Comparison of ENCODE assay signal across 1 cellular context in the genomic region with DNA sequence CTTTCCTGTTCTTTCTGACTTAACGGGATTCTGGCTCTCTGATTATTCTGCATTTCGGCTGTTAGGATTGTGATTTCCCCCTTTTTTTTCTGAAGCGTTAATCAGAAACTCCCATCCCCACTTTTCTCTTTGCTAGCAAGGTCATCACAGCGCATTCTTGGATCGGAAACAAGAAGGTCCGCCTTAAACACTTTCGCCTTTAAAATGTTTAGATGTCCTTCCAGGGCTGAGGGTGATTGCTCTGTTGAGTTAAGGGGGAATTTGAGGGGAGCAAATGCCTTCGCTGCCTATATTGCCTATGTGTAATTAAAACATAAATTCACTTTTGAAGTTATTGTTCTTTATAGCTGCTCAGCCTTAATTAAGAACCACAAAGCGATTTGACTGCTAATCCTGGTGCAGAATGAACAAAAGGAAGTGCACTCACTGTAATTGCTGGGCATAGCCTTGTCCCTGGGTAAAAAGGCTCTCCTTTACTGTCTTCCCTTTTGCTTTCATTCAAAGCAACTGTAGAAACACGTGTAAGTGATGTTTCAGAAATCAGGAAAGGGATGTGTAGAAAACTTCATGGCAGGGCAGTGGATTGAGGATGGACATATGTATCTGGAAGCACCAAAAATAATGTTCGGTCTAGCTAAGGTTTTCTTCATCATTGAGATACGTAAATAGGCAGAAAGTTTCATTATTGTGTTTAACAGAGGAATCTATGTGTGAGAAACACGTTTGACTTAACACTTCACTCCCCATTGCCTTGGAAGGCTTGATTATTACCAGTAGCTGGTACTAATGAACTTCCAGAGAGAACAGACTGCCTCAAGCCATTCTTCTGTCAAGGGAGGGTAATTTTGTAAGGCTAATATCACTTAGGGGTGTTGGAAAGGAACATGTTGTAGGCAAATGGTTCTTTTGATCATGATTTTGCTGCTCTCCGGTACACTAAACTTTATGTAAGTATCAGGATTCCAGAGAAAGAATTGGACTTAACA.
TF ChIP-seq lines count a peak whose summit lies in the region.

No MANE protein-coding gene starts in this region.

TF ChIP-seq in GM23338, 12 proteins besides CTCF, POLR2A, EP300 and RAD21 (continued from another document):
- TF ChIP-seq, protein P1, sequence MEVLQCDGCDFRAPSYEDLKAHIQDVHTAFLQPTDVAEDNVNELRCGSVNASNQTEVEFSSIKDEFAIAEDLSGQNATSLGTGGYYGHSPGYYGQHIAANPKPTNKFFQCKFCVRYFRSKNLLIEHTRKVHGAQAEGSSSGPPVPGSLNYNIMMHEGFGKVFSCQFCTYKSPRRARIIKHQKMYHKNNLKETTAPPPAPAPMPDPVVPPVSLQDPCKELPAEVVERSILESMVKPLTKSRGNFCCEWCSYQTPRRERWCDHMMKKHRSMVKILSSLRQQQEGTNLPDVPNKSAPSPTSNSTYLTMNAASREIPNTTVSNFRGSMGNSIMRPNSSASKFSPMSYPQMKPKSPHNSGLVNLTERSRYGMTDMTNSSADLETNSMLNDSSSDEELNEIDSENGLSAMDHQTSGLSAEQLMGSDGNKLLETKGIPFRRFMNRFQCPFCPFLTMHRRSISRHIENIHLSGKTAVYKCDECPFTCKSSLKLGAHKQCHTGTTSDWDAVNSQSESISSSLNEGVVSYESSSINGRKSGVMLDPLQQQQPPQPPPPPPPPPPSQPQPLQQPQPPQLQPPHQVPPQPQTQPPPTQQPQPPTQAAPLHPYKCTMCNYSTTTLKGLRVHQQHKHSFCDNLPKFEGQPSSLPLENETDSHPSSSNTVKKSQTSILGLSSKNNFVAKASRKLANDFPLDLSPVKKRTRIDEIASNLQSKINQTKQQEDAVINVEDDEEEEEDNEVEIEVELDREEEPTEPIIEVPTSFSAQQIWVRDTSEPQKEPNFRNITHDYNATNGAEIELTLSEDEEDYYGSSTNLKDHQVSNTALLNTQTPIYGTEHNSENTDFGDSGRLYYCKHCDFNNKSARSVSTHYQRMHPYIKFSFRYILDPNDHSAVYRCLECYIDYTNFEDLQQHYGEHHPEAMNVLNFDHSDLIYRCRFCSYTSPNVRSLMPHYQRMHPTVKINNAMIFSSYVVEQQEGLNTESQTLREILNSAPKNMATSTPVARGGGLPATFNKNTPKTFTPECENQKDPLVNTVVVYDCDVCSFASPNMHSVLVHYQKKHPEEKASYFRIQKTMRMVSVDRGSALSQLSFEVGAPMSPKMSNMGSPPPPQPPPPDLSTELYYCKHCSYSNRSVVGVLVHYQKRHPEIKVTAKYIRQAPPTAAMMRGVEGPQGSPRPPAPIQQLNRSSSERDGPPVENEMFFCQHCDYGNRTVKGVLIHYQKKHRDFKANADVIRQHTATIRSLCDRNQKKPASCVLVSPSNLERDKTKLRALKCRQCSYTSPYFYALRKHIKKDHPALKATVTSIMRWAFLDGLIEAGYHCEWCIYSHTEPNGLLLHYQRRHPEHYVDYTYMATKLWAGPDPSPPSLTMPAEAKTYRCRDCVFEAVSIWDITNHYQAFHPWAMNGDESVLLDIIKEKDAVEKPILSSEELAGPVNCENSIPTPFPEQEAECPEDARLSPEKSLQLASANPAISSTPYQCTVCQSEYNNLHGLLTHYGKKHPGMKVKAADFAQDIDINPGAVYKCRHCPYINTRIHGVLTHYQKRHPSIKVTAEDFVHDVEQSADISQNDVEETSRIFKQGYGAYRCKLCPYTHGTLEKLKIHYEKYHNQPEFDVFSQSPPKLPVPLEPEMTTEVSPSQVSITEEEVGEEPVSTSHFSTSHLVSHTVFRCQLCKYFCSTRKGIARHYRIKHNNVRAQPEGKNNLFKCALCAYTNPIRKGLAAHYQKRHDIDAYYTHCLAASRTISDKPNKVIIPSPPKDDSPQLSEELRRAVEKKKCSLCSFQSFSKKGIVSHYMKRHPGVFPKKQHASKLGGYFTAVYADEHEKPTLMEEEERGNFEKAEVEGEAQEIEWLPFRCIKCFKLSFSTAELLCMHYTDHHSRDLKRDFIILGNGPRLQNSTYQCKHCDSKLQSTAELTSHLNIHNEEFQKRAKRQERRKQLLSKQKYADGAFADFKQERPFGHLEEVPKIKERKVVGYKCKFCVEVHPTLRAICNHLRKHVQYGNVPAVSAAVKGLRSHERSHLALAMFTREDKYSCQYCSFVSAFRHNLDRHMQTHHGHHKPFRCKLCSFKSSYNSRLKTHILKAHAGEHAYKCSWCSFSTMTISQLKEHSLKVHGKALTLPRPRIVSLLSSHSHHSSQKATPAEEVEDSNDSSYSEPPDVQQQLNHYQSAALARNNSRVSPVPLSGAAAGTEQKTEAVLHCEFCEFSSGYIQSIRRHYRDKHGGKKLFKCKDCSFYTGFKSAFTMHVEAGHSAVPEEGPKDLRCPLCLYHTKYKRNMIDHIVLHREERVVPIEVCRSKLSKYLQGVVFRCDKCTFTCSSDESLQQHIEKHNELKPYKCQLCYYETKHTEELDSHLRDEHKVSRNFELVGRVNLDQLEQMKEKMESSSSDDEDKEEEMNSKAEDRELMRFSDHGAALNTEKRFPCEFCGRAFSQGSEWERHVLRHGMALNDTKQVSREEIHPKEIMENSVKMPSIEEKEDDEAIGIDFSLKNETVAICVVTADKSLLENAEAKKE (CRISPR knock-in tag; IDR thresholded peaks at IDR 0.05), result no peak
- no peak for TF ChIP-seq JUNB (IDR thresholded peaks at IDR 0.05; ENCODE audit: unreplicated experiment)
- no peak for TF ChIP-seq STAT1 (IDR thresholded peaks at IDR 0.05; ENCODE audit: unreplicated experiment)
- TF ChIP-seq, protein P2, sequence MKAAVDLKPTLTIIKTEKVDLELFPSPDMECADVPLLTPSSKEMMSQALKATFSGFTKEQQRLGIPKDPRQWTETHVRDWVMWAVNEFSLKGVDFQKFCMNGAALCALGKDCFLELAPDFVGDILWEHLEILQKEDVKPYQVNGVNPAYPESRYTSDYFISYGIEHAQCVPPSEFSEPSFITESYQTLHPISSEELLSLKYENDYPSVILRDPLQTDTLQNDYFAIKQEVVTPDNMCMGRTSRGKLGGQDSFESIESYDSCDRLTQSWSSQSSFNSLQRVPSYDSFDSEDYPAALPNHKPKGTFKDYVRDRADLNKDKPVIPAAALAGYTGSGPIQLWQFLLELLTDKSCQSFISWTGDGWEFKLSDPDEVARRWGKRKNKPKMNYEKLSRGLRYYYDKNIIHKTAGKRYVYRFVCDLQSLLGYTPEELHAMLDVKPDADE (IDR thresholded peaks at IDR 0.05), result no peak
- no peak for TF ChIP-seq EZH2phosphoT487 (IDR thresholded peaks at IDR 0.05; ENCODE audit: unreplicated experiment)
- no peak for TF ChIP-seq POLR2AphosphoS5 (IDR thresholded peaks at IDR 0.05; ENCODE audit: low read depth)
- no peak for TF ChIP-seq ZNF331 (CRISPR knock-in tag; IDR thresholded peaks at IDR 0.05; ENCODE audit: low read depth)
- no peak for TF ChIP-seq EZH2 (IDR thresholded peaks at IDR 0.05; ENCODE audit: low read depth, unreplicated experiment)
- no peak for TF ChIP-seq NANOG (IDR thresholded peaks at IDR 0.05; ENCODE audit: borderline replicate concordance)
- no peak for TF ChIP-seq ZNF114 (CRISPR knock-in tag; IDR thresholded peaks at IDR 0.05)
- no peak for TF ChIP-seq REST (IDR thresholded peaks at IDR 0.05; ENCODE audit: unreplicated experiment)
